In genomic region chr14:30553311-30553989, GRCh38 we compare ENCODE assay signal across 13 cellular contexts. TPM values are rescaled to one million over a fixed set of nuclear protein-coding genes. Genes with fewer than 3 reads are reported as not detected.
DNase-seq lines count a peak whose midpoint lies in the region; ATAC-seq and TF ChIP-seq lines count a peak whose summit lies in the region.
"Had no signal": no experiment of that assay in that cellular context is flagged by ENCODE, and none has a peak within 500 bp of the region (broad histone marks: within the 10 kb centered on the region; RNA-seq: fewer than 3 reads in every experiment).

No MANE protein-coding gene starts in this region.

- H3K9me3 ChIP-seq in PC-3 (ENCODE audit: low read length) (no peaks in the 10 kb centered on the region), fibroblast of lung (ENCODE audit: control insufficient read depth, insufficient read depth, low read depth, low read length) (no peaks in the 10 kb centered on the region)
- H3K9me3 ChIP-seq: right atrium auricular region had no signal

- peaks cover 7% of the 10 kb centered on the region for H3K27me3 Mint-ChIP-seq in activated naive CD4-positive, alpha-beta T cell treated with anti-CD3 and anti-CD28 coated beads for 36 hours (ENCODE audit: low read depth)
- H3K27me3 Mint-ChIP-seq: brain had no signal

- H3K27me3 ChIP-seq in PC-3 (ENCODE audit: low read length) (no peaks in the 10 kb centered on the region), fibroblast of lung (ENCODE audit: control insufficient read depth, insufficient read depth, low read length) (no peaks in the 10 kb centered on the region)
- H3K27me3 ChIP-seq: right atrium auricular region had no signal

- H3K36me3 ChIP-seq in PC-3 (ENCODE audit: low read depth, low read length) (no peaks in the 10 kb centered on the region), fibroblast of lung (ENCODE audit: control insufficient read depth, insufficient read depth, low read length) (no peaks in the 10 kb centered on the region)
- H3K36me3 ChIP-seq: right atrium auricular region had no signal

- H3K9me2 ChIP-seq in PC-3 (replicated peaks; ENCODE audit: low read length) = no peaks in the 10 kb centered on the region

- CTCF ChIA-PET in activated naive CD4-positive, alpha-beta T cell treated with anti-CD3 and anti-CD28 coated beads for 36 hours (lab: Charles Lee) = no interaction called here
- CTCF ChIA-PET in PC-3 (lab: Charles Lee) = no interaction called here

- no peaks in the 10 kb centered on the region for H3K79me2 ChIP-seq in PC-3 (ENCODE audit: low read length)
- H3K79me2 ChIP-seq in fibroblast of lung (ENCODE audit: control insufficient read depth, insufficient read depth, low read length) = no peaks in the 10 kb centered on the region

- H2AFZ ChIP-seq in PC-3 (ENCODE audit: low read length) (peak overlapping the region; percentile 62), fibroblast of lung (ENCODE audit: low read length) (no peak overlapping the region)

- peak overlapping the region; percentile 80 for H3K4me2 ChIP-seq in PC-3 (ENCODE audit: low read length)
- peak overlapping the region; percentile 65 for H3K4me2 ChIP-seq in fibroblast of lung (ENCODE audit: extremely low read depth, insufficient read depth, low read length)

- H3K27ac ChIP-seq in PC-3 (ENCODE audit: low read length) = peak overlapping the region; percentile 87
- H3K27ac ChIP-seq in fibroblast of lung (ENCODE audit: insufficient read depth, low read length) = no peak overlapping the region
- H3K27ac ChIP-seq in substantia nigra (ENCODE audit: low read depth, low read length, poor library complexity, severe bottlenecking) = no peak overlapping the region
- H3K27ac ChIP-seq: right atrium auricular region had no signal

- H3K9ac ChIP-seq in PC-3 (ENCODE audit: low read length) (peak overlapping the region; percentile 15), fibroblast of lung (ENCODE audit: insufficient read depth, low read length) (peak overlapping the region; percentile 4)

- H3K27ac Mint-ChIP-seq in activated naive CD4-positive, alpha-beta T cell treated with anti-CD3 and anti-CD28 coated beads for 36 hours = no peak overlapping the region
- H3K27ac Mint-ChIP-seq: type B pancreatic cell had no signal

- H3K4me3 Mint-ChIP-seq in activated naive CD4-positive, alpha-beta T cell treated with anti-CD3 and anti-CD28 coated beads for 36 hours = no peak overlapping the region
- H3K4me3 Mint-ChIP-seq: type B pancreatic cell had no signal

- peak; percentile 53 for ATAC-seq in PC-3
- peak; percentile 66 for ATAC-seq in stimulated activated naive CD8-positive, alpha-beta T cell treated with anti-CD3 and anti-CD28 coated beads, Interleukin-15, Interleukin-2, amounts not matched to agents 100 U/mL and 50 U/mL, for 24 hours

- H3K4me3 ChIP-seq in PC-3 (ENCODE audit: low read length) (peak overlapping the region; percentile 45), fibroblast of lung (replicated peaks in 1 of 4; ENCODE audit: control extremely low read depth in 1 of 4, insufficient read depth in 1 of 4, low read depth in 3 of 4, low read length in 4 of 4) (no peak overlapping the region)
- H3K4me3 ChIP-seq: right atrium auricular region had no signal

- TF ChIP-seq CTCF in PC-3 (conservative IDR thresholded peaks at IDR 0.05; ENCODE audit: low read depth, low read length) = no peak
- no peak for TF ChIP-seq CTCF in fibroblast of lung (conservative IDR thresholded peaks at IDR 0.05 in 1 of 2, IDR thresholded peaks at IDR 0.05 in 1 of 2; ENCODE audit: low read depth in 1 of 2, low read length in 2 of 2)

- peak; percentile 19 for DNase-seq in activated naive CD4-positive, alpha-beta T cell treated with anti-CD3 and anti-CD28 coated beads for 36 hours
- DNase-seq in activated naive CD4-positive, alpha-beta T cell treated with Interleukin-2 at 50 U/mL for 16 hours = no peak
- DNase-seq in PC-3 (peak; percentile 84), fibroblast of lung (ENCODE audit: low read depth in 2 of 2) (peak; percentile 53 to 89), D341Med (ENCODE audit: low spot score) (no peak), substantia nigra (lab: John Stamatoyannopoulos, UW) (no peak), Kasumi-1 (lab: John Stamatoyannopoulos, UW) (no peak)
- DNase-seq in stimulated activated naive CD8-positive, alpha-beta T cell treated with anti-CD3 and anti-CD28 coated beads, Interleukin-15, Interleukin-2, amounts not matched to agents 100 U/mL and 50 U/mL, for 24 hours = no peak
- DNase-seq: GDM1, NCI-H2029 treated with DMSO at 0.1 percent for 48 hours had no signal

- H3K4me1 ChIP-seq in PC-3 (ENCODE audit: insufficient read depth, low read length) = peaks cover 58% of the 10 kb centered on the region
- H3K4me1 ChIP-seq in fibroblast of lung (ENCODE audit: control insufficient read depth, extremely low read depth, insufficient read depth, low read length) = peaks cover 11% of the 10 kb centered on the region
- H3K4me1 ChIP-seq: right atrium auricular region had no signal

- intact Hi-C loops in activated naive CD4-positive, alpha-beta T cell treated with anti-CD3 and anti-CD28 coated beads for 36 hours (cut with micrococcal nuclease) = loop anchor here (10.0 kb wide), 1 partner anchor 861 kb away; no protein-coding TSS in a partner anchor
- intact Hi-C loops in PC-3 (cut with micrococcal nuclease) = no loop called here

- POLR2A ChIA-PET in PC-3 (lab: Charles Lee; ENCODE audit: unreplicated experiment) = no interaction called here

- no peaks in the 10 kb centered on the region for H3K36me3 Mint-ChIP-seq in activated naive CD4-positive, alpha-beta T cell treated with anti-CD3 and anti-CD28 coated beads for 36 hours (ENCODE audit: low read depth)
- H3K36me3 Mint-ChIP-seq: brain, type B pancreatic cell had no signal

- H3F3A ChIP-seq in PC-3 (ENCODE audit: low read length, unreplicated experiment) = peaks cover 11% of the 10 kb centered on the region

- H4K20me1 ChIP-seq in PC-3 (ENCODE audit: low read length) (no peaks in the 10 kb centered on the region), fibroblast of lung (ENCODE audit: control insufficient read depth, extremely low read depth, insufficient read depth, low read length) (no peaks in the 10 kb centered on the region)

- H3K4me1 Mint-ChIP-seq in activated naive CD4-positive, alpha-beta T cell treated with anti-CD3 and anti-CD28 coated beads for 36 hours (ENCODE audit: low read depth) = peaks cover 7% of the 10 kb centered on the region

- BruUV-seq in PC-3 (replicated peaks; lab: Mats Ljungman, UMichigan) = TSS peak; percentile 47

- no peaks in the 10 kb centered on the region for H3K9me3 Mint-ChIP-seq in activated naive CD4-positive, alpha-beta T cell treated with anti-CD3 and anti-CD28 coated beads for 36 hours
- H3K9me3 Mint-ChIP-seq: type B pancreatic cell had no signal

RNA-seq across cellular contexts. Expression of gene G2E3, which starts 5.5 kb away (rescaled TPM):
- 10 to 100 TPM; 28.6 to 29.1 TPM for total RNA-seq in activated naive CD4-positive, alpha-beta T cell treated with anti-CD3 and anti-CD28 coated beads for 36 hours
- total RNA-seq in PC-3 (2014; rRNA removed) (27.8 and 32.8 TPM in 2 replicates), fibroblast of lung (14.1 and 14.7 TPM in 2 replicates)
- 13.0 and 15.3 TPM in 2 replicates for polyA plus RNA-seq in fibroblast of lung
- polyA plus RNA-seq in fibroblast of lung (2012) = 7.4 and 8.4 TPM in 2 replicates
- 0.74 and 1.1 TPM in 2 replicates for polyA minus RNA-seq in fibroblast of lung (ENCODE audit: low replicate concordance)

Comparison
In these comparisons a context has a peak if more than half of its experiments do, and no peak if none do; other contexts are left out.
1. DNase-seq: peak in activated naive CD4-positive, alpha-beta T cell treated with anti-CD3 and anti-CD28 coated beads for 36 hours (single experiment), PC-3 (single experiment) and fibroblast of lung (2 of 2); none in activated naive CD4-positive, alpha-beta T cell treated with Interleukin-2 at 50 U/mL for 16 hours (single experiment), stimulated activated naive CD8-positive, alpha-beta T cell treated with anti-CD3 and anti-CD28 coated beads, Interleukin-15, Interleukin-2, amounts not matched to agents 100 U/mL and 50 U/mL, for 24 hours (single experiment), D341Med (single experiment), substantia nigra (0 of 49) and Kasumi-1 (0 of 2).